In genomic region chr10:69327463-69328345, GRCh38 we compare ENCODE assay signal across 8 cellular contexts. TPM values are rescaled to one million over a fixed set of nuclear protein-coding genes. Genes with fewer than 3 reads are reported as not detected.
A peak's percentile ranks its signal among the peaks of the same experiment; 100 is the strongest.
DNase-seq lines count a peak whose midpoint lies in the region; ATAC-seq lines count a peak whose summit lies in the region.

No MANE protein-coding gene starts in this region.

- ATAC-seq in GM18511 (IDR thresholded peaks at IDR 0.05; ENCODE audit: unreplicated experiment) (peak; percentile 97), HG02759 (IDR thresholded peaks at IDR 0.05; ENCODE audit: unreplicated experiment) (peak; percentile 93), left cardiac atrium (peak; percentile 91 to 92), HG03521 (IDR thresholded peaks at IDR 0.05; ENCODE audit: unreplicated experiment) (no peak)

- H3K9me3 ChIP-seq in NT2/D1 (ENCODE audit: insufficient read depth, low read length): no peaks in the 10 kb centered on the region

- H3K27me3 ChIP-seq in NT2/D1 (ENCODE audit: insufficient read depth, insufficient read length): no peaks in the 10 kb centered on the region

- no peak for DNase-seq in NT2/D1 (ENCODE audit: low read depth, low spot score)
- DNase-seq in amniotic epithelial cell (ENCODE audit: low read depth): peak; percentile 90
- peak; percentile 81 for DNase-seq in left cardiac atrium
- DNase-seq in putamen (ENCODE audit: low spot score): peak; percentile 56
- no peak for DNase-seq in NCI-H1694 treated with DMSO at 0.1 percent for 48 hours (lab: John Stamatoyannopoulos, UW)

- H3K4me3 ChIP-seq in NT2/D1 (ENCODE audit: insufficient read length, low read depth): no peak overlapping the region

- intact Hi-C loops in left cardiac atrium (cut with DNase I): no loop called here

- peaks cover 24% of the 10 kb centered on the region for H3K36me3 ChIP-seq in NT2/D1 (ENCODE audit: insufficient read depth, insufficient read length, low read length)

- H3K4me1 ChIP-seq in NT2/D1 (ENCODE audit: insufficient read depth, insufficient read length): peaks cover 10% of the 10 kb centered on the region

- peak overlapping the region; percentile 65 for H3K9ac ChIP-seq in NT2/D1 (ENCODE audit: insufficient read length, low read depth)

RNA-seq across cellular contexts. Expression of gene HK1, which starts 49.4 kb away (rescaled TPM):
- 100 to 1,000 TPM; 188 to 274 TPM for total RNA-seq in left cardiac atrium

Comparison
In these comparisons a context has a peak if more than half of its experiments do, and no peak if none do; other contexts are left out.
1. DNase-seq: peak in amniotic epithelial cell (single experiment), left cardiac atrium (single experiment) and putamen (single experiment); none in NT2/D1 (single experiment) and NCI-H1694 treated with DMSO at 0.1 percent for 48 hours (single experiment).